ENCODE assay signal across 14 cellular contexts in the genomic region with DNA sequence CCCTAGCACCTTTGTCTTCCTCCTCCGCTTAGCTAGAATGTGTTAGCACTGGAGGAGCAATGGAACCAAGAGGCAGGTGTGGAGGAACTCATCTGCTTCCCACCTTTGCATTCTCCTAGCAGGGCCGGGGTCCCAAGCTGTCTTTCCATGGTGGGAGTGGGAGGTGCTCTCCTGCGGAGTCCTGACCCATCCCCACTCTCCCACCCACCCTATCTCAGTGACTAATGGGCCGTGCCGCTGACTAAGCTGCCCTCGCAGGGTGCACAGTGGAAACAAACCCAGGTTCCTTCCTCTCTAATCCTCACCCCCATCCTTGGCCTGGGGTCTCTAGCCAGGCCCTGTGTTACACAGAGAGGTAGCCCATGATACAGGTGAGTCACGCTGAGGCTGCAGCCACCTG.
DNase-seq lines count a peak whose midpoint lies in the region; ATAC-seq and TF ChIP-seq lines count a peak whose summit lies in the region.
"Had no signal": no experiment of that assay in that cellular context is flagged by ENCODE, and none has a peak within 500 bp of the region (broad histone marks: within the 10 kb centered on the region; RNA-seq: fewer than 3 reads in every experiment).

No MANE protein-coding gene starts in this region.

- no peaks in the 10 kb centered on the region for H3K27me3 ChIP-seq in ACC112 (ENCODE audit: insufficient read depth, low read length)
- H3K27me3 ChIP-seq in Karpas-422 (ENCODE audit: low read length) = no peaks in the 10 kb centered on the region; the same call in 1 of the 2 replicates
- no peaks in the 10 kb centered on the region for H3K27me3 ChIP-seq in neutrophil
- H3K27me3 ChIP-seq in PC-9 (ENCODE audit: insufficient read depth, low read depth) = no peaks in the 10 kb centered on the region
- H3K27me3 ChIP-seq: left lung had no signal

- peak overlapping the region; percentile 49; the same call in 1 of the 2 replicates for H3K9ac ChIP-seq in Karpas-422 (ENCODE audit: low read length)

- H3K4me1 ChIP-seq in ACC112 (ENCODE audit: control insufficient read depth, insufficient read depth, low read length, unreplicated experiment) (peaks cover 44% of the 10 kb centered on the region), Karpas-422 (ENCODE audit: low read length) (peaks cover 44% of the 10 kb centered on the region), neutrophil (ENCODE audit: control insufficient read depth in 1 of 2, insufficient read depth in 1 of 2, low read depth in 1 of 2, low read length in 1 of 2) (peaks cover 61 to 64% of the 10 kb centered on the region in 2 experiments), PC-9 (replicated peaks; ENCODE audit: insufficient read depth) (no peaks in the 10 kb centered on the region)

- in situ Hi-C loops in GM13977 (cut with MboI; ENCODE audit: low pct_unique_long_range_greater_than_20kb, low sequenced_read_pairs, unreplicated experiment) = no loop called here

- POLR2A ChIA-PET in PC-9 (lab: Charles Lee; ENCODE audit: unreplicated experiment) = no interaction called here

- TF ChIP-seq CTCF in neutrophil (IDR thresholded peaks at IDR 0.05) (no peak), Calu3 (IDR thresholded peaks at IDR 0.05; ENCODE audit: unreplicated experiment) (no peak), PC-9 (conservative IDR thresholded peaks at IDR 0.05) (no peak), GM13977 (IDR thresholded peaks at IDR 0.05; ENCODE audit: extremely low read depth, insufficient read depth, missing control alignments) (no peak)

- H3K4me3 Mint-ChIP-seq in activated T-helper 17 cell treated with anti-CD3 and anti-CD28 coated beads, Interleukin-2, amount 50 U/mL, for 72 hours = peak overlapping the region; percentile 56
- no peak overlapping the region for H3K4me3 Mint-ChIP-seq in Calu3 (ENCODE audit: low read depth, unreplicated experiment)
- H3K4me3 Mint-ChIP-seq: neural crest cell had no signal

- no peaks in the 10 kb centered on the region for H3F3A ChIP-seq in PC-9 (ENCODE audit: insufficient read depth, low read depth)

- BruUV-seq in Calu3 (replicated peaks; lab: Mats Ljungman, UMichigan) = no TSS peak
- no TSS peak for BruUV-seq in PC-9 (replicated peaks; lab: Mats Ljungman, UMichigan)

- intact Hi-C loops in Calu3 (cut with micrococcal nuclease; ENCODE audit: unreplicated experiment) (no loop called here), PC-9 (cut with micrococcal nuclease; ENCODE audit: unreplicated experiment) (no loop called here)

- H2AFZ ChIP-seq in ACC112 (ENCODE audit: low read length, unreplicated experiment) = no peak overlapping the region
- H2AFZ ChIP-seq in Karpas-422 (ENCODE audit: low read length) = peak overlapping the region; percentile 42; the same call in 1 of the 2 replicates
- no peak overlapping the region for H2AFZ ChIP-seq in PC-9

- H3K36me3 Mint-ChIP-seq in activated T-helper 17 cell treated with anti-CD3 and anti-CD28 coated beads, Interleukin-2, amount 50 U/mL, for 72 hours (ENCODE audit: low read depth) = no peaks in the 10 kb centered on the region
- no peaks in the 10 kb centered on the region for H3K36me3 Mint-ChIP-seq in Calu3 (ENCODE audit: insufficient read depth, unreplicated experiment)

- H3K36me3 ChIP-seq in ACC112 (ENCODE audit: insufficient read depth, low read length) (no peaks in the 10 kb centered on the region), Karpas-422 (ENCODE audit: insufficient read depth, low read length) (no peaks in the 10 kb centered on the region), neutrophil (no peaks in the 10 kb centered on the region), PC-9 (ENCODE audit: low read depth) (no peaks in the 10 kb centered on the region)
- H3K36me3 ChIP-seq: left lung had no signal

- H3K9me3 Mint-ChIP-seq in activated T-helper 17 cell treated with anti-CD3 and anti-CD28 coated beads, Interleukin-2, amount 50 U/mL, for 72 hours = no peaks in the 10 kb centered on the region
- no peaks in the 10 kb centered on the region for H3K9me3 Mint-ChIP-seq in Calu3 (ENCODE audit: low read depth, unreplicated experiment)
- H3K9me3 Mint-ChIP-seq: neural crest cell had no signal

- H3K4me3 ChIP-seq in ACC112 (ENCODE audit: low read depth, low read length) (no peak overlapping the region), Karpas-422 (ENCODE audit: low read length) (no peak overlapping the region), neutrophil (ENCODE audit: low read depth in 1 of 2, low read length in 1 of 2) (peak overlapping the region; percentile 56 to 61), PC-9 (no peak overlapping the region)
- H3K4me3 ChIP-seq: left lung had no signal

- H3K79me2 ChIP-seq in ACC112 (ENCODE audit: control insufficient read depth, insufficient read depth, low read length, unreplicated experiment) = no peaks in the 10 kb centered on the region
- no peaks in the 10 kb centered on the region for H3K79me2 ChIP-seq in Karpas-422 (ENCODE audit: low read length)
- H3K79me2 ChIP-seq in PC-9 (ENCODE audit: low read depth) = no peaks in the 10 kb centered on the region

- peak overlapping the region; percentile 97 for H3K27ac Mint-ChIP-seq in activated T-helper 17 cell treated with anti-CD3 and anti-CD28 coated beads, Interleukin-2, amount 50 U/mL, for 72 hours
- no peak overlapping the region for H3K27ac Mint-ChIP-seq in Calu3 (ENCODE audit: unreplicated experiment)

- H3K4me2 ChIP-seq in Karpas-422 (ENCODE audit: low read depth, low read length, poor library complexity, severe bottlenecking) (peak overlapping the region; percentile 17), PC-9 (no peak overlapping the region)

- H3K27me3 Mint-ChIP-seq in activated T-helper 17 cell treated with anti-CD3 and anti-CD28 coated beads, Interleukin-2, amount 50 U/mL, for 72 hours = no peaks in the 10 kb centered on the region
- peaks cover 42% of the 10 kb centered on the region for H3K27me3 Mint-ChIP-seq in Calu3 (ENCODE audit: unreplicated experiment)

- CTCF ChIA-PET in Calu3 (lab: Charles Lee) (no interaction called here), PC-9 (lab: Charles Lee) (no interaction called here)

- H4K20me1 ChIP-seq in Karpas-422 (ENCODE audit: insufficient read depth, low read depth, low read length) = no peaks in the 10 kb centered on the region
- no peaks in the 10 kb centered on the region for H4K20me1 ChIP-seq in PC-9 (ENCODE audit: insufficient read depth)

- H3K4me1 Mint-ChIP-seq in activated T-helper 17 cell treated with anti-CD3 and anti-CD28 coated beads, Interleukin-2, amount 50 U/mL, for 72 hours = peaks cover 63% of the 10 kb centered on the region
- no peaks in the 10 kb centered on the region for H3K4me1 Mint-ChIP-seq in Calu3 (ENCODE audit: low read depth, unreplicated experiment)

- no peaks in the 10 kb centered on the region for H3K9me3 ChIP-seq in Karpas-422 (ENCODE audit: low read length)
- H3K9me3 ChIP-seq in neutrophil = no peaks in the 10 kb centered on the region
- H3K9me3 ChIP-seq in PC-9 (ENCODE audit: insufficient read depth, low read depth) = no peaks in the 10 kb centered on the region
- H3K9me3 ChIP-seq: left lung had no signal

- ATAC-seq in activated T-helper 17 cell treated with anti-CD3 and anti-CD28 coated beads, Interleukin-2, amount 50 U/mL, for 72 hours (replicated peaks) = peak; percentile 18
- no peak for ATAC-seq in HG03521 (IDR thresholded peaks at IDR 0.05; ENCODE audit: unreplicated experiment)
- ATAC-seq: left lung had no signal

- DNase-seq in Karpas-422 (no peak), Calu3 (no peak), PC-9 (no peak), GM13977 (ENCODE audit: low spot score) (no peak)
- DNase-seq: left lung, NCI-H187 treated with DMSO at 0.1 percent for 48 hours, NCI-H774, SHP77 treated with DMSO at 0.1 percent for 48 hours, small intestine had no signal

- H3K9me2 ChIP-seq in Karpas-422 (replicated peaks; ENCODE audit: insufficient read depth, low read length) (no peaks in the 10 kb centered on the region), PC-9 (ENCODE audit: insufficient read depth) (no peaks in the 10 kb centered on the region)

- H3K27ac ChIP-seq in ACC112 (ENCODE audit: low read depth, low read length) (peak overlapping the region; percentile 40; the same call in 1 of the 2 replicates), Karpas-422 (ENCODE audit: low read length) (peak overlapping the region; percentile 12; the same call in 1 of the 2 replicates), neutrophil (peak overlapping the region; percentile 84), PC-9 (no peak overlapping the region)

Comparison
In these comparisons a context has a peak if more than half of its experiments do, and no peak if none do; other contexts are left out.
1. H3K4me3 ChIP-seq: peak in neutrophil (2 of 2); none in ACC112 (single experiment), Karpas-422 (single experiment) and PC-9 (single experiment).